14 cellular contexts compared by ENCODE assay signal in genomic region chr6:63458480-63459115, GRCh38.
DNase-seq lines count a peak whose midpoint lies in the region; ATAC-seq, FAIRE-seq and TF ChIP-seq lines count a peak whose summit lies in the region.
"Had no signal": no experiment of that assay in that cellular context is flagged by ENCODE, and none has a peak within 500 bp of the region (broad histone marks: within the 10 kb centered on the region; RNA-seq: fewer than 3 reads in every experiment).

No MANE protein-coding gene starts in this region.

- no peak for DNase-seq in colonic mucosa
- DNase-seq in upper lobe of left lung = no peak
- no peak for DNase-seq in activated naive CD4-positive, alpha-beta T cell treated with anti-CD3 and anti-CD28 coated beads, Interleukin-2, amount 50 U/mL, for 16 hours
- DNase-seq in NCI-H1092 (lab: John Stamatoyannopoulos, UW) = no peak
- DNase-seq in D721Med (ENCODE audit: insufficient read length, low spot score) = no peak
- DNase-seq: COR-L47, HFFc6, natural killer cell, NCI-H345 had no signal

- 57 to 72% methylated on average over 6 of the region's 6 CpGs for WGBS in upper lobe of left lung, 2 donors

- H3K4me3 ChIP-seq in colonic mucosa (no peak overlapping the region), upper lobe of left lung (no peak overlapping the region)
- H3K4me3 ChIP-seq: skin epidermis, vagina had no signal

- no peak for FAIRE-seq in D721Med (lab: Jason Lieb, UNC)
- FAIRE-seq: endometrium had no signal

- peak; percentile 54 to 99 (median 90) for TF ChIP-seq EP300 in upper lobe of left lung (IDR thresholded peaks at IDR 0.05)

- H3K4me1 ChIP-seq in colonic mucosa (no peaks in the 10 kb centered on the region), upper lobe of left lung (peaks cover 0 to 5% (median 0%) of the 10 kb centered on the region in 4 donors)
- H3K4me1 ChIP-seq: vagina had no signal

- ATAC-seq in GM19395 (IDR thresholded peaks at IDR 0.05; ENCODE audit: unreplicated experiment) (peak; percentile 90), HG02973 (IDR thresholded peaks at IDR 0.05; ENCODE audit: unreplicated experiment) (peak; percentile 74), upper lobe of left lung (ENCODE audit: low FRiP score in 2 of 2) (peak; percentile 56 to 65)
- ATAC-seq: natural killer cell had no signal

- no peaks in the 10 kb centered on the region for H3K9me3 ChIP-seq in colonic mucosa
- no peaks in the 10 kb centered on the region for H3K9me3 ChIP-seq in upper lobe of left lung
- H3K9me3 ChIP-seq: vagina had no signal

- TF ChIP-seq CTCF in colonic mucosa (IDR thresholded peaks at IDR 0.05) (no peak), upper lobe of left lung (IDR thresholded peaks at IDR 0.05) (no peak), D721Med (IDR thresholded peaks at IDR 0.05; ENCODE audit: insufficient read depth, missing control alignments) (no peak)

- no peaks in the 10 kb centered on the region for H3K27me3 ChIP-seq in colonic mucosa
- H3K27me3 ChIP-seq in upper lobe of left lung = no peaks in the 10 kb centered on the region
- H3K27me3 ChIP-seq: vagina had no signal

- intact Hi-C loops in colonic mucosa (cut with DNase I) = no loop called here

- H3K27ac ChIP-seq in colonic mucosa = peak overlapping the region; percentile 76
- H3K27ac ChIP-seq in upper lobe of left lung = peak overlapping the region; percentile 70 to 81 (median 76)
- H3K27ac ChIP-seq: skin epidermis, vagina had no signal

- H3K36me3 ChIP-seq in colonic mucosa (no peaks in the 10 kb centered on the region), upper lobe of left lung (no peaks in the 10 kb centered on the region)
- H3K36me3 ChIP-seq: vagina had no signal

- H3K9ac ChIP-seq in colonic mucosa (ENCODE audit: low read depth in 2 of 2, low read length in 2 of 2) = peak overlapping the region in 1 of 2 donors; percentile 42

- TF ChIP-seq POLR2A in upper lobe of left lung (IDR thresholded peaks at IDR 0.05) = peak in 1 of 4 donors; percentile 38
